ENCODE assay signal across 1 cellular context in the genomic region with DNA sequence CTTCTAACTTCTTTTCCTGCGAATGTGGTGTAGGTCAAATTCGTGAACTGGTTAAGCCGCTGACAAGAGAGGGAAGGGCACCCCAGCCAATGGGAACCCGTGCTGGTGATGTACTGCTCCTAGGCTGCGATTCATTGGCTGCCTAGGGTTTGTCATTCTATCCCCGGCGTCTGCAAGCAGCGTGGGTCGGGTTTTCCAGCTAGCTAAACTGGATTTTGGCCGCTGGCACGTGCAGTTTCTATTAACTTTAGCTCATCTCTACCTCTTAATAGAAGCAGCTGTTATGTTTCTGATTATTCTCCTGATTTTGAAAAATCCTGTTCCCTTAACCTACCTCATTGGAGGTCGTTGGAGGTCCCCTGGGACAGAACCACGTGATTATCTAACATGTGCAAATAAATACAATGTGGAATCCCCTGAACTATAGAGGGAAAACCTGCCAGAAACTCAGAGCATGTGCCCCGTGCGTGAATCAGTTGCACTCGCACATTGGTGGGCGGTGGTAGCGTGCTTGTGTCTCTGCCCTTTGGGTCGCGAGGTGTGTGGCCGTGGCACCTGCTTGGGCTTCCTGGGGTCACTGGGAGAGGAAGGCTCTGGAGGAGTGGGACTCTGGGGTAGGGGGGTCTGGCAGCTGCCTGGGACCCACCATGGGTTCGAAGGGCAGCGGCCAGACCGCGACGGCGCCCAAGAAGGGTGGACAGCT.
A peak's percentile ranks its signal among the peaks of the same experiment; 100 is the strongest.
TF ChIP-seq lines count a peak whose summit lies in the region.

No MANE protein-coding gene starts in this region.

TF ChIP-seq in IMR-90, 13 proteins besides CTCF, POLR2A, EP300 and RAD21:
- TF ChIP-seq, protein P1, sequence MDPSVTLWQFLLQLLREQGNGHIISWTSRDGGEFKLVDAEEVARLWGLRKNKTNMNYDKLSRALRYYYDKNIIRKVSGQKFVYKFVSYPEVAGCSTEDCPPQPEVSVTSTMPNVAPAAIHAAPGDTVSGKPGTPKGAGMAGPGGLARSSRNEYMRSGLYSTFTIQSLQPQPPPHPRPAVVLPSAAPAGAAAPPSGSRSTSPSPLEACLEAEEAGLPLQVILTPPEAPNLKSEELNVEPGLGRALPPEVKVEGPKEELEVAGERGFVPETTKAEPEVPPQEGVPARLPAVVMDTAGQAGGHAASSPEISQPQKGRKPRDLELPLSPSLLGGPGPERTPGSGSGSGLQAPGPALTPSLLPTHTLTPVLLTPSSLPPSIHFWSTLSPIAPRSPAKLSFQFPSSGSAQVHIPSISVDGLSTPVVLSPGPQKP (IDR thresholded peaks at IDR 0.05; ENCODE audit: borderline replicate concordance, low read depth, low read length), result no peak
- no peak for TF ChIP-seq MAZ (IDR thresholded peaks at IDR 0.05; ENCODE audit: borderline replicate concordance, low read depth, low read length)
- TF ChIP-seq RCOR1 (IDR thresholded peaks at IDR 0.05; ENCODE audit: insufficient replicate concordance, low read length), result no peak
- no peak; the same call in 1 of the 2 replicates for TF ChIP-seq FOS (IDR thresholded peaks at IDR 0.05; ENCODE audit: low read depth, low read length)
- TF ChIP-seq BHLHE40 (IDR thresholded peaks at IDR 0.05; ENCODE audit: low read depth, low read length), result peak; percentile 92
- TF ChIP-seq MAFK (IDR thresholded peaks at IDR 0.05; ENCODE audit: low read depth, low read length), result no peak
- no peak for TF ChIP-seq RFX5 (IDR thresholded peaks at IDR 0.05; ENCODE audit: low read depth, low read length)
- TF ChIP-seq, protein P2, sequence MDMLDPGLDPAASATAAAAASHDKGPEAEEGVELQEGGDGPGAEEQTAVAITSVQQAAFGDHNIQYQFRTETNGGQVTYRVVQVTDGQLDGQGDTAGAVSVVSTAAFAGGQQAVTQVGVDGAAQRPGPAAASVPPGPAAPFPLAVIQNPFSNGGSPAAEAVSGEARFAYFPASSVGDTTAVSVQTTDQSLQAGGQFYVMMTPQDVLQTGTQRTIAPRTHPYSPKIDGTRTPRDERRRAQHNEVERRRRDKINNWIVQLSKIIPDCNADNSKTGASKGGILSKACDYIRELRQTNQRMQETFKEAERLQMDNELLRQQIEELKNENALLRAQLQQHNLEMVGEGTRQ (IDR thresholded peaks at IDR 0.05; ENCODE audit: low read depth, low read length), result peak; percentile 61
- no peak for TF ChIP-seq SMC3 (IDR thresholded peaks at IDR 0.05; ENCODE audit: low read depth, low read length)
- no peak for TF ChIP-seq CHD1 (IDR thresholded peaks at IDR 0.05; ENCODE audit: low read depth, low read length)
- no peak for TF ChIP-seq NFE2L2 (IDR thresholded peaks at IDR 0.05; ENCODE audit: low read depth, low read length)
- TF ChIP-seq CEBPB (IDR thresholded peaks at IDR 0.05; ENCODE audit: low read depth, low read length), result no peak
- peak; percentile 86; the same call in 1 of the 2 replicates for TF ChIP-seq MXI1 (IDR thresholded peaks at IDR 0.05; ENCODE audit: borderline replicate concordance, low read depth, low read length)
